ENCODE assay signal across 13 cellular contexts in the genomic region with DNA sequence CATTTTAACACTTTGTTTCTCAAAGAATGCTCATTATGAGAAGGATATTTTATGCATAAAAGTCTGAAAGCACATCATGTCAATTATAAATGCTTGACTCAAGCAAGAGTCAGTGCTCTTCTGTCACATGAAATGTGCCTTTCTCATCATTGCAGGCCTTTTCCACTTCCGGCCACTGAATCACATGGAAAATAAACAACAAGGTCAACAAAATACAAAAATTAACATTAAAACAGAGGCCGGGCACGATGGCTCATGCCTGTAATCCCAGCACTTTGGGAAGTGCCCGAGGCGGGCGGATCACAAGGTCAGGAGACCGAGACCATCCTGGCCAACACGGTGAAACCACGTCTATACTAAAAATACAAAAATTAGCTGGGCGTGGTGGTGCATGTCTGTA.
DNase-seq lines count a peak whose midpoint lies in the region; ATAC-seq and TF ChIP-seq lines count a peak whose summit lies in the region.
"Had no signal": no experiment of that assay in that cellular context is flagged by ENCODE, and none has a peak within 500 bp of the region (broad histone marks: within the 10 kb centered on the region; RNA-seq: fewer than 3 reads in every experiment).

No MANE protein-coding gene starts in this region.

- intact Hi-C loops in Right ventricle myocardium superior (cut with DNase I) (no loop called here), Panc1 (cut with micrococcal nuclease; ENCODE audit: unreplicated experiment) (no loop called here)

- no peak for DNase-seq in cardiac muscle cell (ENCODE audit: low read depth in 1 of 2, low spot score in 1 of 2)
- DNase-seq in Right ventricle myocardium superior, result no peak
- DNase-seq in HCEC 1CT, result peak; percentile 42
- peak; percentile 77 for DNase-seq in Panc1 (ENCODE audit: low read depth, low spot score)
- peak; percentile 3 for DNase-seq in myocyte (ENCODE audit: low read depth)
- no peak for DNase-seq in naive thymus-derived CD8-positive, alpha-beta T cell
- no peak for DNase-seq in germinal center (ENCODE audit: low spot score)
- DNase-seq: AML-193; CD8-positive, alpha-beta memory T cell; GF-D8 had no signal

- in situ Hi-C loops in Panc1 (cut with HindIII; ENCODE audit: low pct_unique_long_range_greater_than_20kb, low sequenced_read_pairs), result no loop called here

- no TSS peak for BruUV-seq in Panc1 (replicated peaks; lab: Mats Ljungman, UMichigan)

- H3K9me3 Mint-ChIP-seq in naive thymus-derived CD8-positive, alpha-beta T cell, result peaks cover 0 to 2% (median 0%) of the 10 kb centered on the region in 9 donors

- peak overlapping the region; percentile 83 for H3K27ac ChIP-seq in cardiac muscle cell
- H3K27ac ChIP-seq in Panc1 (ENCODE audit: low read length), result no peak overlapping the region
- H3K27ac ChIP-seq: 22Rv1, BLaER1 had no signal

- CTCF ChIA-PET in Panc1 (lab: Charles Lee), result no interaction called here

- H3K4me1 Mint-ChIP-seq in naive thymus-derived CD8-positive, alpha-beta T cell, result no peaks in the 10 kb centered on the region
- H3K4me1 Mint-ChIP-seq: CD8-positive, alpha-beta memory T cell had no signal

- H3K27me3 ChIP-seq in cardiac muscle cell (no peaks in the 10 kb centered on the region), Panc1 (ENCODE audit: control insufficient read depth, insufficient read depth, low read length) (no peaks in the 10 kb centered on the region)
- H3K27me3 ChIP-seq: BLaER1 had no signal

- POLR2A ChIA-PET in Panc1 (lab: Charles Lee), result no interaction called here
- POLR2A ChIA-PET in naive thymus-derived CD8-positive, alpha-beta T cell (lab: Charles Lee), result no interaction called here

- H3K4me1 ChIP-seq in cardiac muscle cell (ENCODE audit: low read depth) (peaks cover 29% of the 10 kb centered on the region), Panc1 (ENCODE audit: control insufficient read depth, insufficient read depth, low read length) (no peaks in the 10 kb centered on the region)
- H3K4me1 ChIP-seq: BLaER1 had no signal

- no peak overlapping the region for H3K4me3 Mint-ChIP-seq in naive thymus-derived CD8-positive, alpha-beta T cell
- H3K4me3 Mint-ChIP-seq: CD8-positive, alpha-beta memory T cell had no signal

- H3K9me3 ChIP-seq in cardiac muscle cell (ENCODE audit: low read depth) (no peaks in the 10 kb centered on the region), Panc1 (ENCODE audit: control insufficient read depth, insufficient read depth, low read depth, low read length) (no peaks in the 10 kb centered on the region)
- H3K9me3 ChIP-seq: BLaER1 had no signal

- ATAC-seq in Right ventricle myocardium superior (ENCODE audit: poor library complexity), result no peak
- ATAC-seq in Panc1, result no peak
- ATAC-seq in HG02610 (IDR thresholded peaks at IDR 0.05; ENCODE audit: unreplicated experiment), result no peak
- no peak for ATAC-seq in naive thymus-derived CD8-positive, alpha-beta T cell

- no peaks in the 10 kb centered on the region for H3K27me3 Mint-ChIP-seq in naive thymus-derived CD8-positive, alpha-beta T cell
- H3K27me3 Mint-ChIP-seq: CD8-positive, alpha-beta memory T cell had no signal

- no peak overlapping the region for H3K27ac Mint-ChIP-seq in naive thymus-derived CD8-positive, alpha-beta T cell

- no peaks in the 10 kb centered on the region for H3K36me3 Mint-ChIP-seq in naive thymus-derived CD8-positive, alpha-beta T cell
- H3K36me3 Mint-ChIP-seq: CD8-positive, alpha-beta memory T cell had no signal

- H3K36me3 ChIP-seq in cardiac muscle cell (no peaks in the 10 kb centered on the region), Panc1 (ENCODE audit: control insufficient read depth, insufficient read depth, low read length) (no peaks in the 10 kb centered on the region)
- H3K36me3 ChIP-seq: BLaER1 had no signal

- H3K4me3 ChIP-seq in cardiac muscle cell (no peak overlapping the region), Panc1 (ENCODE audit: low read depth in 2 of 2, low read length in 2 of 2) (no peak overlapping the region)
- H3K4me3 ChIP-seq: BLaER1 had no signal

- TF ChIP-seq CTCF in cardiac muscle cell (IDR thresholded peaks at IDR 0.05; ENCODE audit: low read depth, low read length) (no peak), Panc1 (IDR thresholded peaks at IDR 0.05) (no peak)

Comparison
In these comparisons a context has a peak if more than half of its experiments do, and no peak if none do; other contexts are left out.
1. DNase-seq: peak in HCEC 1CT (single experiment), Panc1 (single experiment) and myocyte (single experiment); none in cardiac muscle cell (0 of 2), Right ventricle myocardium superior (single experiment), naive thymus-derived CD8-positive, alpha-beta T cell (0 of 10) and germinal center (single experiment).